8 cellular contexts compared by ENCODE assay signal in the genomic region with DNA sequence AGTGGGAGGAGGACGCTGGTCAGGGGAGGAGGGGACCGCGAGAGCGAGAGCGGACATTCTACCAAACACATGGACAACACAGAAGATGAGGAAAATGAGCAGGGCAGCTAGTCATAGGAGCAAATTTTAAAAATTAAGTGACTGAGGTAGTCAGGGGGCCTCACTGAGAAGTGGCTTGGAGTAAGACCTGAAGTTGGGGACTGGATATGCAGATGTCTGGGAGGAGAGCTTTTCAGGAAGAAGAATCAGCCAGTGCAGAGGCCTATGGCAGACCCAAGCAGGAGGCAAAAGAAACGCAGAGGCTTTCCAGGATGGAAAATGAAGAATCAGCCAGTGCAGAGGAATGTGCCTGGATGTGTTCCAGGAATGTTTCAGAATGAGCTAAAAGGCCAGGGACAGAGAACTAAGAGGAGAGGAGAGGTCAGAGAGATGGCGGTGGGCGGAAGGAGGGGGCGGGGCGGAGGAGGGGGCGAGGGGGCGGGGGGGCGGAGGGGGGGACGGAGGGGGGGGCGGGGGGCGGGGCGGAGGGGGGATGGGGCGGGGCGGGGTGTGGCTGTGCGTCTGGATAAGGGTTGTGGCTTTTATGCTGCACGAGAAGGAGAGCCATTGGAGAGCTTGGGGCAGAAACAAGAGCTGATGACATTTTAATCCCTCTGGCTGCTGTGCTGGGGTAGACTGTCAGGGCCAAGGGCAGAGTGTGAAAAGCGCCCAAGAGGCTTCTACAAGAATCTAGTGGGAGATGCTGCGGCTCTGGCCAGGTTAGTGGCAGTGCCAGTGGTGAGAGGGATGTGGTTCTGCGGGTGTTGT.
DNase-seq lines count a peak whose midpoint lies in the region; ATAC-seq and TF ChIP-seq lines count a peak whose summit lies in the region.

No MANE protein-coding gene starts in this region.

- peak overlapping the region; percentile 50 for H3K27ac ChIP-seq in VCaP

- peaks cover 17% of the 10 kb centered on the region for H3K27me3 Mint-ChIP-seq in T-helper 1 cell treated with Interleukin-12 subunit alpha and Interleukin-12 subunit beta and Interleukin-4 antibody, amounts not matched to agents 30 μg/mL and 1 μg/mL, for 36 hours (ENCODE audit: low read depth)
- H3K27me3 Mint-ChIP-seq in nephron (ENCODE audit: low read depth) = peaks cover 12% of the 10 kb centered on the region

- H3K36me3 Mint-ChIP-seq in T-helper 1 cell treated with Interleukin-12 subunit alpha and Interleukin-12 subunit beta and Interleukin-4 antibody, amounts not matched to agents 30 μg/mL and 1 μg/mL, for 36 hours (ENCODE audit: low read depth) = no peaks in the 10 kb centered on the region
- H3K36me3 Mint-ChIP-seq in nephron (ENCODE audit: low read depth) = no peaks in the 10 kb centered on the region

- DNase-seq in T-helper 1 cell = no peak
- peak; percentile 71 to 87 for DNase-seq in foreskin fibroblast
- DNase-seq in activated CD8-positive, alpha-beta memory T cell treated with anti-CD3 and anti-CD28 coated beads, Interleukin-2, amount 50 U/mL, for 4 hours = no peak

- H3K4me3 Mint-ChIP-seq in T-helper 1 cell treated with Interleukin-12 subunit alpha and Interleukin-12 subunit beta and Interleukin-4 antibody, amounts not matched to agents 30 μg/mL and 1 μg/mL, for 36 hours = peak overlapping the region; percentile 53
- peak overlapping the region; percentile 63 to 79 (median 73) for H3K4me3 Mint-ChIP-seq in nephron

- no peaks in the 10 kb centered on the region for H3K9me3 Mint-ChIP-seq in T-helper 1 cell treated with Interleukin-12 subunit alpha and Interleukin-12 subunit beta and Interleukin-4 antibody, amounts not matched to agents 30 μg/mL and 1 μg/mL, for 36 hours
- no peaks in the 10 kb centered on the region for H3K9me3 Mint-ChIP-seq in nephron

- H3K4me1 Mint-ChIP-seq in T-helper 1 cell treated with Interleukin-12 subunit alpha and Interleukin-12 subunit beta and Interleukin-4 antibody, amounts not matched to agents 30 μg/mL and 1 μg/mL, for 36 hours (ENCODE audit: low read depth) = peaks cover 5% of the 10 kb centered on the region
- peaks cover 37% of the 10 kb centered on the region for H3K4me1 Mint-ChIP-seq in nephron

- ATAC-seq in HG03139 (IDR thresholded peaks at IDR 0.05; ENCODE audit: unreplicated experiment) = no peak

- peak overlapping the region; percentile 17 for H3K27ac Mint-ChIP-seq in T-helper 1 cell treated with Interleukin-12 subunit alpha and Interleukin-12 subunit beta and Interleukin-4 antibody, amounts not matched to agents 30 μg/mL and 1 μg/mL, for 36 hours
- peak overlapping the region; percentile 63 to 96 (median 88) for H3K27ac Mint-ChIP-seq in nephron

- peak overlapping the region; percentile 29 to 43 for H3K4me3 ChIP-seq in foreskin fibroblast (ENCODE audit: low read depth in 1 of 2, low read length in 2 of 2)

- TF ChIP-seq CTCF in LNCAP (IDR thresholded peaks at IDR 0.05) (peak; percentile 6; the same call in 1 of the 2 replicates), VCaP (conservative IDR thresholded peaks at IDR 0.05) (peak; percentile 42), foreskin fibroblast (IDR thresholded peaks at IDR 0.05; ENCODE audit: low read depth, low read length) (no peak), nephron (IDR thresholded peaks at IDR 0.05; ENCODE audit: unreplicated experiment in 3 of 3) (peak in 1 of 3 experiments; percentile 28)

Comparison
In these comparisons a context has a peak if more than half of its experiments do, and no peak if none do; other contexts are left out.
1. DNase-seq: peak in foreskin fibroblast (2 of 2); none in T-helper 1 cell (0 of 5) and activated CD8-positive, alpha-beta memory T cell treated with anti-CD3 and anti-CD28 coated beads, Interleukin-2, amount 50 U/mL, for 4 hours (single experiment).